ENCODE assay signal across 8 cellular contexts in the genomic region with DNA sequence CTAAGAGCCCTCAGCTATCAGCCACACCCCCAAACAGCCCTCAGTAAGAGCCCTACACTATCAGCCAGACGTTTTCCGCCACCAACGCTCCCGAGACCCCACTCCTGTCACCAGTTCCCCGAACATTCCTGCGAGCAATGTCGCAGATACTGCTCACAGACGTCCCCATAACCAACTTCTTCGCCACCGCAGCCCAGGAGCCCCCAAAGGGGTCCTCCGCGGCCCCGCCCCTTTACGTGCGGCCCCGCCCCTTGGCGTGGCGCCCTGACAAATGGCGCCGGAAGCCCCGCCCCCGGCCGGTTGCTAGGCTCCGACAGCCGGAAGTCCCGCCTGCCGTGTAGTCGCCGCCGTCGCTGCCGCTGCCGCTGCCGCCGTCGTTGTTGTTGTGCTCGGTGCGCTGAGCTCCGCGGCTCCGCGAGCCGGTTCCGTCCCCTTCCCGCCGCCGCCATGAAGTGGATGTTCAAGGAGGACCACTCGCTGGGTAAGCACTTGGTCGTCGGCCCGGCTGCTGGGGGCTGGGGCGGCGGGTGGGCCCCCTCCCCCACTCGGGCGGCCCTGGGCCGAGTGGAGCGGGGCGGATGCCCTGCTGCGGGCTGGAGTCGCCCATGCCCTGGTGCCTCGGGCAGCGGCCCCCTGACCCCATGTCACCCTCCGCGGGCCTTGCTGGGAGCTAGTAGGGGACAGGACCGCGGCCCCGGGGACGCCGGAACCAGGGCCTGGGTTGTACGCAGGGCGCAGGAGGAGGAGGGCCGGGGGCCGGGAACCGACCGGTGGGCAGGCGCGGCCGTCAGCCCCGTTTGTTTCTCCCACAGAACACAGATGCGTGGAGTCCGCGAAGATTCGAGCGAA. TPM values are rescaled to one million over a fixed set of nuclear protein-coding genes. Genes with fewer than 3 reads are reported as not detected.
DNase-seq lines count a peak whose midpoint lies in the region; ATAC-seq, FAIRE-seq and TF ChIP-seq lines count a peak whose summit lies in the region.

A gene with protein sequence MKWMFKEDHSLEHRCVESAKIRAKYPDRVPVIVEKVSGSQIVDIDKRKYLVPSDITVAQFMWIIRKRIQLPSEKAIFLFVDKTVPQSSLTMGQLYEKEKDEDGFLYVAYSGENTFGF (plus strand): TSS at position 340 of the 849 bp plus-strand sequence. CDS start 108 bp downstream, at position 448.

- no peak for FAIRE-seq in kidney (lab: Jason Lieb, UNC)

- intact Hi-C loops in kidney (cut with DNase I): no loop called here

- H3K27ac ChIP-seq in kidney (ENCODE audit: low read depth in 2 of 2, low read length in 2 of 2): peak within 1 kb of the TSS; percentile 18 to 73

- peak within 1 kb of the TSS; percentile 18 to 85 for H3K9ac ChIP-seq in kidney (ENCODE audit: low read length in 2 of 2)

- no peaks in the 10 kb centered on the region for H3K9me3 ChIP-seq in kidney (ENCODE audit: control insufficient read depth in 1 of 2, low read length in 2 of 2)

- H3K4me1 ChIP-seq in kidney (ENCODE audit: control insufficient read depth in 1 of 2, insufficient read depth in 1 of 2, low read depth in 1 of 2, low read length in 2 of 2): peaks cover 4 to 13% of the 10 kb centered on the region in 2 donors

- DNase-seq in AG08395 (ENCODE audit: low spot score) (peak; percentile 88), NCI-H446 treated with DMSO at 0.1 percent for 48 hours (lab: John Stamatoyannopoulos, UW) (peak; percentile 14), cerebellar cortex (ENCODE audit: low spot score) (peak; percentile 82), kidney (peak; percentile 95)
- peak; percentile 86 for DNase-seq in activated CD4-positive, alpha-beta T cell treated with anti-CD3 and anti-CD28 coated beads for 1 hour
- peak; percentile 81 to 90 for DNase-seq in stimulated activated CD4-positive, alpha-beta T cell treated with anti-CD3 and anti-CD28 coated beads, Interleukin-15, amount 100 ng/mL, for 1 hour (ENCODE audit: low read depth in 1 of 2, low spot score in 1 of 2)

- no peak for TF ChIP-seq CTCF in kidney (IDR thresholded peaks at IDR 0.05; ENCODE audit: borderline replicate concordance, extremely low read depth, insufficient read depth)

- ATAC-seq in GM19025 (IDR thresholded peaks at IDR 0.05; ENCODE audit: low read depth, unreplicated experiment) (peak; percentile 70), HG03280 (IDR thresholded peaks at IDR 0.05; ENCODE audit: unreplicated experiment) (peak; percentile 73)

- peak within 1 kb of the TSS; percentile 75 to 96 for H3K4me3 ChIP-seq in kidney (ENCODE audit: low read length in 2 of 2)

- H3K36me3 ChIP-seq in kidney (ENCODE audit: control insufficient read depth in 1 of 2, insufficient read depth in 2 of 2, low read length in 2 of 2): peaks cover 10 to 31% of the 10 kb centered on the region in 2 donors

RNA-seq across cellular contexts. Expression of the gene that starts here (rescaled TPM):
- 116 TPM for total RNA-seq in kidney
- polyA plus RNA-seq in kidney (ENCODE audit: insufficient read depth, low read depth, low replicate concordance): 247 TPM

Comparison
In these comparisons a context has a peak if more than half of its experiments do, and no peak if none do; other contexts are left out.
1. Peak in every context shown above with its lines: DNase-seq, ATAC-seq, H3K4me3 ChIP-seq and H3K27ac ChIP-seq.
2. DNase-seq: peak in every context shown above with its lines; median percentile 95 in kidney; 88 in AG08395; 86 in activated CD4-positive, alpha-beta T cell treated with anti-CD3 and anti-CD28 coated beads for 1 hour; 86 in stimulated activated CD4-positive, alpha-beta T cell treated with anti-CD3 and anti-CD28 coated beads, Interleukin-15, amount 100 ng/mL, for 1 hour; 82 in cerebellar cortex; 14 in NCI-H446 treated with DMSO at 0.1 percent for 48 hours.